In genomic region chr2:5453224-5453623, GRCh38 we compare ENCODE assay signal across 19 cellular contexts.
A peak's percentile ranks its signal among the peaks of the same experiment; 100 is the strongest.
DNase-seq lines count a peak whose midpoint lies in the region; ATAC-seq and TF ChIP-seq lines count a peak whose summit lies in the region.
"Had no signal": no experiment of that assay in that cellular context is flagged by ENCODE, and none has a peak within 500 bp of the region (broad histone marks: within the 10 kb centered on the region; RNA-seq: fewer than 3 reads in every experiment).

No MANE protein-coding gene starts in this region.

- peak; percentile 39 for ATAC-seq in stimulated activated memory B cell treated with anti-CD40 and anti-IgM and Interleukin-4, amounts not matched to agents 10 μg/mL and 1 μg/mL and 100 μg/mL, for 72 hours
- ATAC-seq in GM19452 (IDR thresholded peaks at IDR 0.05; ENCODE audit: unreplicated experiment): no peak
- ATAC-seq: GM12878, HepG2 had no signal

- no peak overlapping the region for H3K9ac ChIP-seq in neural cell (ENCODE audit: low read length)

- H3F3A ChIP-seq in neural cell (ENCODE audit: insufficient read depth, low read length, poor library complexity, severe bottlenecking): no peaks in the 10 kb centered on the region

- no peaks in the 10 kb centered on the region for H3K36me3 ChIP-seq in neural cell (ENCODE audit: insufficient read depth, low read length)

- no peak for TF ChIP-seq EP300 in neural cell (conservative IDR thresholded peaks at IDR 0.05; ENCODE audit: poor library complexity, severe bottlenecking)

- no TSS peak for BruUV-seq in Calu3 (replicated peaks; lab: Mats Ljungman, UMichigan)

- no peaks in the 10 kb centered on the region for H3K27me3 ChIP-seq in neural cell (ENCODE audit: insufficient read depth, low read depth, low read length)

- no peak overlapping the region for H3K4me3 Mint-ChIP-seq in activated CD4-positive, alpha-beta T cell treated with anti-CD3 and anti-CD28 coated beads, Interleukin-2, amount 10 ng/mL, durations not matched to agents 24 days and 14 days
- no peak overlapping the region for H3K4me3 Mint-ChIP-seq in stimulated activated memory B cell treated with anti-CD40 and anti-IgM and Interleukin-4, amounts not matched to agents 10 μg/mL and 1 μg/mL and 100 μg/mL, for 72 hours
- no peak overlapping the region for H3K4me3 Mint-ChIP-seq in Calu3 (ENCODE audit: low read depth, unreplicated experiment)
- H3K4me3 Mint-ChIP-seq: CD14-positive monocyte, HFFc6 had no signal

- no peak overlapping the region for H3K27ac Mint-ChIP-seq in activated CD4-positive, alpha-beta T cell treated with anti-CD3 and anti-CD28 coated beads, Interleukin-2, amount 10 ng/mL, durations not matched to agents 24 days and 14 days
- H3K27ac Mint-ChIP-seq in stimulated activated memory B cell treated with anti-CD40 and anti-IgM and Interleukin-4, amounts not matched to agents 10 μg/mL and 1 μg/mL and 100 μg/mL, for 72 hours: no peak overlapping the region
- H3K27ac Mint-ChIP-seq in Calu3 (ENCODE audit: unreplicated experiment): no peak overlapping the region
- H3K27ac Mint-ChIP-seq: CD14-positive monocyte, HFFc6 had no signal

- H3K27me3 Mint-ChIP-seq in activated CD4-positive, alpha-beta T cell treated with anti-CD3 and anti-CD28 coated beads, Interleukin-2, amount 10 ng/mL, durations not matched to agents 24 days and 14 days: no peaks in the 10 kb centered on the region
- H3K27me3 Mint-ChIP-seq in stimulated activated memory B cell treated with anti-CD40 and anti-IgM and Interleukin-4, amounts not matched to agents 10 μg/mL and 1 μg/mL and 100 μg/mL, for 72 hours: no peaks in the 10 kb centered on the region
- no peaks in the 10 kb centered on the region for H3K27me3 Mint-ChIP-seq in Calu3 (ENCODE audit: unreplicated experiment)

- DNase-seq in activated CD4-positive, alpha-beta T cell treated with anti-CD3 and anti-CD28 coated beads, Interleukin-2, amount 10 ng/mL, durations not matched to agents 24 days and 14 days: peak; percentile 39
- no peak for DNase-seq in activated CD4-positive, alpha-beta T cell treated with anti-CD3 and anti-CD28 coated beads, Interleukin-2, amount 50 U/mL, for 4 hours
- DNase-seq in epithelial cell of proximal tubule (ENCODE audit: low read depth) (no peak), Calu3 (no peak), UCSD-AML1 (lab: John Stamatoyannopoulos, UW; ENCODE audit: unreplicated experiment) (no peak)
- DNase-seq: GF-D8, HFFc6, KBM-7, MV-4-11, NCI-H1694 treated with DMSO at 0.1 percent for 48 hours, NCI-H510A, NCI-H748 treated with DMSO at 0.1 percent for 48 hours had no signal

- TF ChIP-seq RAD21 in neural cell (conservative IDR thresholded peaks at IDR 0.05): no peak

- TF ChIP-seq CTCF in epithelial cell of proximal tubule (conservative IDR thresholded peaks at IDR 0.05; ENCODE audit: low read depth, low read length): no peak
- no peak for TF ChIP-seq CTCF in neural cell (IDR thresholded peaks at IDR 0.05; ENCODE audit: poor library complexity, severe bottlenecking)
- TF ChIP-seq CTCF in Calu3 (IDR thresholded peaks at IDR 0.05; ENCODE audit: unreplicated experiment): no peak

- no peaks in the 10 kb centered on the region for H3K36me3 Mint-ChIP-seq in activated CD4-positive, alpha-beta T cell treated with anti-CD3 and anti-CD28 coated beads, Interleukin-2, amount 10 ng/mL, durations not matched to agents 24 days and 14 days (ENCODE audit: low read depth)
- H3K36me3 Mint-ChIP-seq in stimulated activated memory B cell treated with anti-CD40 and anti-IgM and Interleukin-4, amounts not matched to agents 10 μg/mL and 1 μg/mL and 100 μg/mL, for 72 hours: no peaks in the 10 kb centered on the region
- H3K36me3 Mint-ChIP-seq in Calu3 (ENCODE audit: insufficient read depth, unreplicated experiment): no peaks in the 10 kb centered on the region
- H3K36me3 Mint-ChIP-seq: CD14-positive monocyte had no signal

- no peaks in the 10 kb centered on the region for H4K20me1 ChIP-seq in neural cell (ENCODE audit: insufficient read depth)

- CTCF ChIA-PET in Calu3 (lab: Charles Lee): no interaction called here

- intact Hi-C loops in activated CD4-positive, alpha-beta T cell treated with anti-CD3 and anti-CD28 coated beads, Interleukin-2, amount 10 ng/mL, durations not matched to agents 24 days and 14 days (cut with micrococcal nuclease): no loop called here
- intact Hi-C loops in Calu3 (cut with micrococcal nuclease; ENCODE audit: unreplicated experiment): no loop called here

- no peaks in the 10 kb centered on the region for H3K4me1 Mint-ChIP-seq in activated CD4-positive, alpha-beta T cell treated with anti-CD3 and anti-CD28 coated beads, Interleukin-2, amount 10 ng/mL, durations not matched to agents 24 days and 14 days
- no peaks in the 10 kb centered on the region for H3K4me1 Mint-ChIP-seq in stimulated activated memory B cell treated with anti-CD40 and anti-IgM and Interleukin-4, amounts not matched to agents 10 μg/mL and 1 μg/mL and 100 μg/mL, for 72 hours
- no peaks in the 10 kb centered on the region for H3K4me1 Mint-ChIP-seq in Calu3 (ENCODE audit: low read depth, unreplicated experiment)
- H3K4me1 Mint-ChIP-seq: CD14-positive monocyte had no signal

- no peak overlapping the region for H3K4me2 ChIP-seq in neural cell (ENCODE audit: low read length)

- H2AFZ ChIP-seq in neural cell (ENCODE audit: low read depth, low read length): no peak overlapping the region

- H3K9me3 ChIP-seq in neural cell (ENCODE audit: low read length): no peaks in the 10 kb centered on the region

- H3K27ac ChIP-seq in neural cell (ENCODE audit: low read length): peak overlapping the region; percentile 40
- H3K27ac ChIP-seq: 22Rv1 had no signal

- H3K9me3 Mint-ChIP-seq in activated CD4-positive, alpha-beta T cell treated with anti-CD3 and anti-CD28 coated beads, Interleukin-2, amount 10 ng/mL, durations not matched to agents 24 days and 14 days: no peaks in the 10 kb centered on the region
- H3K9me3 Mint-ChIP-seq in stimulated activated memory B cell treated with anti-CD40 and anti-IgM and Interleukin-4, amounts not matched to agents 10 μg/mL and 1 μg/mL and 100 μg/mL, for 72 hours: no peaks in the 10 kb centered on the region
- peaks cover 2% of the 10 kb centered on the region for H3K9me3 Mint-ChIP-seq in Calu3 (ENCODE audit: low read depth, unreplicated experiment)

- H3K9me2 ChIP-seq in neural cell (ENCODE audit: insufficient read depth, low read length): no peaks in the 10 kb centered on the region

- H3K4me3 ChIP-seq in epithelial cell of proximal tubule (ENCODE audit: low read depth, low read length) (peak overlapping the region; percentile 11), neural cell (ENCODE audit: low read length) (peak overlapping the region; percentile 26)
- H3K4me3 ChIP-seq: GM12878 had no signal

- no peaks in the 10 kb centered on the region for H3K79me2 ChIP-seq in neural cell (replicated peaks; ENCODE audit: insufficient read depth, low read length)

TF ChIP-seq in neural cell, 6 proteins besides CTCF, POLR2A, EP300 and RAD21:
- TF ChIP-seq EZH2 (IDR thresholded peaks at IDR 0.05; ENCODE audit: borderline replicate concordance, insufficient read depth, low read length, poor library complexity, severe bottlenecking) (no peak), TAF1 (IDR thresholded peaks at IDR 0.05; ENCODE audit: low read depth) (no peak), REST (IDR thresholded peaks at IDR 0.05; ENCODE audit: borderline replicate concordance) (no peak), MXI1 (conservative IDR thresholded peaks at IDR 0.05; ENCODE audit: poor library complexity, severe bottlenecking) (no peak), SMC3 (conservative IDR thresholded peaks at IDR 0.05; ENCODE audit: poor library complexity) (no peak), POLR2AphosphoS5 (IDR thresholded peaks at IDR 0.05) (no peak)
